In the genomic region with DNA sequence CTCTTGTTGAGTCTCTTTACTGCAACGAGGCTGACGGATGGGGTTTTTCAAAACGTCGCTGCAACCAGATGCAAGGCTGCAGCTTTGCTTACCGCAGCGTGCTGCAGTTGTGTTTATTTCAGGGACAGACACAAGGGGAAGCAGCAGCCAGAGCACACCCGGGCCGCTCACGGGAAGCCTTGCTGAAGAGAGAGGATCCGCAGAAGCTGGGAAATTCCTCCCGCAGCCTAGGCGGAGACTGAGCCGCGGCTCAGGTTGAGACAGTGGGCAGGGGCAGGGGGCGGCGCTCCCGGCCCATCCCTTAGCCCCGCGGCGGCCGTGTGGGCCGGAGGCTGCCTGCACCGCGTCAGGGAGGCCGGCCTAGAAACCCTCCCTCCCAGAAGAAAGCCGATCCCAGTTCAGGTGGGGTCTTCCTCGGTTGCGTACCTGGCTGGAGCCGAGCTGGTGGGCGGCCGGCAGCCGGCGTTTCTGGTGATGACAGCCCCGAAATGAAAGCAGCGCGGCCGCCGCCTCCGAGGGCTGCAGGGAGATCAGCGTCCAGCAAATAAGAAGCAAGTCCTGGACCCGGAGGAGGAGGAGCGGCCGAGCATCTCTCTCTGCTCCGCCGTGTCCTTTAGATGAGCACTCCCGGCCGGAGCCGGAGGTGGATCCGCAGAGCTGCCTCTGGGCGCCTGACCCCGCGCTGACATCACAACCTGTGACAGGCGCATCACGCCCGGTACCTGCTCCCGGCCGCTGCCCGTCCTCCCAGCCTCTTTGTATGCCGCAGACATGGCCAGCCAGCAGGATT, we compare ENCODE assay signal across 8 cellular contexts. TPM values are rescaled to one million over a fixed set of nuclear protein-coding genes. Genes with fewer than 3 reads are reported as not detected.
DNase-seq lines count a peak whose midpoint lies in the region; ATAC-seq and TF ChIP-seq lines count a peak whose summit lies in the region.

A gene (plus strand): TSS at position 750 of the 790 bp plus-strand sequence. CDS start 22 bp downstream, at position 772.

- peak within 1 kb of the TSS; percentile 91 for H2AFZ ChIP-seq in GM23248

- H3K4me2 ChIP-seq in GM23248 (ENCODE audit: unreplicated experiment), result peak within 1 kb of the TSS; percentile 78

- H3K36me3 ChIP-seq in ES-I3 (ENCODE audit: insufficient read depth, low read length) (no peaks in the 10 kb centered on the region), GM23248 (ENCODE audit: low read depth) (no peaks in the 10 kb centered on the region), right atrium auricular region (no peaks in the 10 kb centered on the region), psoas muscle (ENCODE audit: insufficient read depth in 1 of 2, low read depth in 1 of 2) (no peaks in the 10 kb centered on the region)

- peak; percentile 73 to 88 (median 82) for ATAC-seq in psoas muscle

- H3K79me2 ChIP-seq in GM23248 (ENCODE audit: insufficient read depth), result no peaks in the 10 kb centered on the region

- no peaks in the 10 kb centered on the region for H3K27me3 ChIP-seq in GM23248 (replicated peaks; ENCODE audit: insufficient read depth)
- no peaks in the 10 kb centered on the region for H3K27me3 ChIP-seq in right atrium auricular region
- H3K27me3 ChIP-seq in psoas muscle (ENCODE audit: insufficient read depth in 3 of 3, low read length in 2 of 3), result no peaks in the 10 kb centered on the region

- H3K9me3 ChIP-seq in ES-I3 (ENCODE audit: control insufficient read depth, insufficient read depth, low read length) (no peaks in the 10 kb centered on the region), GM23248 (ENCODE audit: low read depth) (no peaks in the 10 kb centered on the region), right atrium auricular region (no peaks in the 10 kb centered on the region), psoas muscle (no peaks in the 10 kb centered on the region)

- WGBS in GM23248 (ENCODE audit: low coverage in 1 of 2, low lambda C conversion rate in 2 of 2, missing lambda C conversion rate in 2 of 2), 2 experiments, result 2 to 4% methylated on average over 56 to 59 of the region's 59 CpGs
- 1% methylated on average over 51 to 59 of the region's 59 CpGs for WGBS in psoas muscle, 3 donors

- peak within 1 kb of the TSS; percentile 88 for H3K4me3 ChIP-seq in GM23248
- H3K4me3 ChIP-seq in right atrium auricular region, result peak within 1 kb of the TSS; percentile 52 to 80
- peak within 1 kb of the TSS; percentile 92 for H3K4me3 ChIP-seq in psoas muscle

- TF ChIP-seq CTCF in right atrium auricular region (IDR thresholded peaks at IDR 0.05), result peak; percentile 10 to 35
- peak; percentile 13 for TF ChIP-seq CTCF in psoas muscle (IDR thresholded peaks at IDR 0.05)

- H3F3A ChIP-seq in GM23248 (ENCODE audit: insufficient read depth), result peaks cover 11% of the 10 kb centered on the region

- H3K9ac ChIP-seq in ES-I3 (ENCODE audit: low read depth, low read length) (peak within 1 kb of the TSS; percentile 72), GM23248 (peak within 1 kb of the TSS; percentile 70)

- H3K4me1 ChIP-seq in ES-I3 (ENCODE audit: insufficient read depth, low read length), result peaks cover 14% of the 10 kb centered on the region
- no peaks in the 10 kb centered on the region for H3K4me1 ChIP-seq in GM23248 (ENCODE audit: insufficient read depth)
- peaks cover 0 to 17% of the 10 kb centered on the region in 2 donors for H3K4me1 ChIP-seq in right atrium auricular region
- peaks cover 4% of the 10 kb centered on the region for H3K4me1 ChIP-seq in psoas muscle

- no peak within 1 kb of the TSS for H3K27ac ChIP-seq in GM23248
- H3K27ac ChIP-seq in right atrium auricular region, result peak within 1 kb of the TSS; percentile 83 to 91
- H3K27ac ChIP-seq in psoas muscle, result peak within 1 kb of the TSS; percentile 54

- in situ Hi-C loops in GM23248 (cut with MboI), result no loop called here

- no peaks in the 10 kb centered on the region for H4K20me1 ChIP-seq in GM23248 (ENCODE audit: insufficient read depth)

- intact Hi-C loops in psoas muscle (cut with DNase I), result no loop called here

- H3K9me2 ChIP-seq in GM23248 (ENCODE audit: insufficient read depth), result no peaks in the 10 kb centered on the region

- DNase-seq in GM23248 (peak; percentile 78), LHCN-M2 (ENCODE audit: low read depth) (peak; percentile 40), SW480 (ENCODE audit: low spot score) (peak; percentile 86), anterior cingulate cortex (lab: John Stamatoyannopoulos, UW) (peak; percentile 11 to 86 (median 56)), right atrium auricular region (ENCODE audit: low spot score) (peak; percentile 69), psoas muscle (peak; percentile 56 to 74), GOT3 (lab: John Stamatoyannopoulos, UW) (no peak)

RNA-seq across cellular contexts. Expression of the gene that starts here (rescaled TPM):
- total RNA-seq in GM23248 (2014; rRNA removed; shearing (Covaris generic)), result 3.4 and 4.3 TPM in 2 replicates
- polyA plus RNA-seq in GM23248 (2016; fragmentation: Nextera tagmentation; extraction: Ambion mirVana) (2.2 and 2.3 TPM in 2 replicates), psoas muscle (10 to 100 TPM in 1 of 3 donors, 1 to 10 TPM in 2; 7.1 to 12.0 (median 9.1) TPM)
- total RNA-seq in LHCN-M2 (2014; rRNA removed) (2.5 TPM in 2 replicates), right atrium auricular region (100 to 1,000 TPM in 1 of 2 donors, 10 to 100 TPM in 1; 94.8 to 183 TPM), psoas muscle (10 to 100 TPM; 24.0 to 56.9 (median 36.7) TPM)
- polyA plus RNA-seq in LHCN-M2 (2012), result 6.3 TPM
